ENCODE assay signal across 2 cellular contexts in genomic region chr22:42347281-42347824, GRCh38.
TF ChIP-seq lines count a peak whose summit lies in the region.

No MANE protein-coding gene starts in this region.

TF ChIP-seq in IMR-90, 13 proteins besides CTCF, POLR2A, EP300 and RAD21:
- TF ChIP-seq CEBPB (IDR thresholded peaks at IDR 0.05; ENCODE audit: low read depth, low read length) (no peak), RCOR1 (IDR thresholded peaks at IDR 0.05; ENCODE audit: insufficient replicate concordance, low read length) (no peak), CHD1 (IDR thresholded peaks at IDR 0.05; ENCODE audit: low read depth, low read length) (no peak)

TF ChIP-seq in WTC11, 78 proteins besides CTCF, POLR2A, EP300 and RAD21:
- 0 out of 2 replicates have a peak, but pooled peaks have one; percentile 8 for TF ChIP-seq USF2 (CRISPR knock-in tag; IDR thresholded peaks at IDR 0.05)
- TF ChIP-seq IRF2 (CRISPR knock-in tag; IDR thresholded peaks at IDR 0.05; ENCODE audit: borderline replicate concordance, low read depth), result no peak
